11 cellular contexts compared by ENCODE assay signal in the genomic region with DNA sequence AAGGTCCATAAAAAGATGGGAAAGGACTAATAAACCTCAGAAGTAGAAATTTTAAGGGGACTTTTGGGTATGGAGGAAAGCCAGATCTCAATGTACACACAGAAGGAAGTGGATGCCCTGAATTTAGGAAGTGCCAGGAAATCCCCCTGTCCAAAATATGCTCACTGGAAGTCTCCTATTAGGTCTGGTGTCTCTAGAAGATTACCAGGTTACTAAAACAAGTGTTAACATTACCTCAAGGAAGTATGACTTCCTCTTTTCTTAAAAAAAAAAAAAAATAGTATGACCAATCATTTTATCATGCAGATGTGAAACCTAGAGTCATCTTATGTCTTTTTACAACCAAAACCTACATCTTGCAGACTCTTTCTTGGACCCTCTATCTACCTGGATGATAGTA. TPM values are rescaled to one million over a fixed set of nuclear protein-coding genes. Genes with fewer than 3 reads are reported as not detected.
DNase-seq lines count a peak whose midpoint lies in the region; ATAC-seq and TF ChIP-seq lines count a peak whose summit lies in the region.
"Had no signal": no experiment of that assay in that cellular context is flagged by ENCODE, and none has a peak within 500 bp of the region (broad histone marks: within the 10 kb centered on the region; RNA-seq: fewer than 3 reads in every experiment).

No MANE protein-coding gene starts in this region.

- H3K27ac ChIP-seq in BLaER1 (no peak overlapping the region), SU-DHL-6 (ENCODE audit: low read depth, low read length) (no peak overlapping the region), colonic mucosa (no peak overlapping the region)

- H3K9me3 ChIP-seq in BLaER1 (peaks cover 43% of the 10 kb centered on the region; the same call in 1 of the 2 replicates), SU-DHL-6 (ENCODE audit: insufficient read depth, low read length) (no peaks in the 10 kb centered on the region), colonic mucosa (no peaks in the 10 kb centered on the region)

- peaks cover 90% of the 10 kb centered on the region for H3K36me3 ChIP-seq in BLaER1
- H3K36me3 ChIP-seq in SU-DHL-6 (ENCODE audit: low read length): no peaks in the 10 kb centered on the region
- peaks cover 4% of the 10 kb centered on the region for H3K36me3 ChIP-seq in colonic mucosa

- H3K4me1 ChIP-seq in BLaER1 (peaks cover 72% of the 10 kb centered on the region), colonic mucosa (no peaks in the 10 kb centered on the region)

- H3K79me2 ChIP-seq in SU-DHL-6 (ENCODE audit: insufficient read depth, low read length): no peaks in the 10 kb centered on the region

- H2AFZ ChIP-seq in SU-DHL-6 (ENCODE audit: low read depth, low read length, severe bottlenecking): no peak overlapping the region

- peak overlapping the region; percentile 53 for H3K4me2 ChIP-seq in BLaER1
- H3K4me2 ChIP-seq in SU-DHL-6 (ENCODE audit: low read depth, low read length, poor library complexity, severe bottlenecking): peak overlapping the region; percentile 19

- H3K9ac ChIP-seq in BLaER1 (no peak overlapping the region), SU-DHL-6 (ENCODE audit: low read length) (no peak overlapping the region), colonic mucosa (ENCODE audit: low read depth in 2 of 2, low read length in 2 of 2) (no peak overlapping the region)

- H3K9me2 ChIP-seq in SU-DHL-6 (replicated peaks; ENCODE audit: insufficient read depth, low read length): no peaks in the 10 kb centered on the region

- no peak for TF ChIP-seq CTCF in SU-DHL-6 (IDR thresholded peaks at IDR 0.05; ENCODE audit: insufficient read depth, low read length, poor library complexity, severe bottlenecking)
- TF ChIP-seq CTCF in colonic mucosa (IDR thresholded peaks at IDR 0.05): no peak

- intact Hi-C loops in colonic mucosa (cut with DNase I): no loop called here

- no peaks in the 10 kb centered on the region for H3F3A ChIP-seq in SU-DHL-6 (ENCODE audit: insufficient read depth)

- H4K20me1 ChIP-seq in BLaER1: no peaks in the 10 kb centered on the region
- H4K20me1 ChIP-seq in SU-DHL-6 (ENCODE audit: low read depth, low read length): no peaks in the 10 kb centered on the region

- no peaks in the 10 kb centered on the region for H3K27me3 ChIP-seq in BLaER1
- no peaks in the 10 kb centered on the region for H3K27me3 ChIP-seq in SU-DHL-6 (ENCODE audit: low read length)
- H3K27me3 ChIP-seq in colonic mucosa: no peaks in the 10 kb centered on the region

- peak; percentile 51 for ATAC-seq in GM18909 (IDR thresholded peaks at IDR 0.05; ENCODE audit: poor library complexity, unreplicated experiment)
- peak; percentile 42 for ATAC-seq in HG03095 (IDR thresholded peaks at IDR 0.05; ENCODE audit: unreplicated experiment)
- ATAC-seq in GM19023 (IDR thresholded peaks at IDR 0.05; ENCODE audit: unreplicated experiment): no peak
- no peak for ATAC-seq in HG03457 (IDR thresholded peaks at IDR 0.05; ENCODE audit: unreplicated experiment)

- DNase-seq in colonic mucosa (no peak), COLO668 (lab: John Stamatoyannopoulos, UW; ENCODE audit: unreplicated experiment) (no peak)
- DNase-seq: C1 segment of cervical spinal cord; effector memory CD4-positive, alpha-beta T cell; NCI-H510A treated with DMSO at 0.1 percent for 48 hours had no signal

- H3K4me3 ChIP-seq in BLaER1 (no peak overlapping the region), SU-DHL-6 (ENCODE audit: insufficient read depth, low read length, poor library complexity, severe bottlenecking) (no peak overlapping the region), colonic mucosa (no peak overlapping the region)

RNA-seq across cellular contexts. Expression of gene CD58, which starts 30.7 kb away (rescaled TPM):
- 10 to 100 TPM; 16.1 to 25.9 TPM for total RNA-seq in colonic mucosa

Comparison
In these comparisons a context has a peak if more than half of its experiments do, and no peak if none do; other contexts are left out.
1. ATAC-seq: peak in GM18909 (single experiment) and HG03095 (single experiment); none in GM19023 (single experiment) and HG03457 (single experiment).